1 cellular context compared by ENCODE assay signal in genomic region chr6:137033828-137034227, GRCh38.
TF ChIP-seq lines count a peak whose summit lies in the region.

No MANE protein-coding gene starts in this region.

TF ChIP-seq in GM23338, 12 proteins besides CTCF, POLR2A, EP300 and RAD21 (continued from another document):
- no peak for TF ChIP-seq ETS1 (IDR thresholded peaks at IDR 0.05)
- no peak for TF ChIP-seq POLR2AphosphoS5 (IDR thresholded peaks at IDR 0.05; ENCODE audit: low read depth)
- no peak for TF ChIP-seq ZNF114 (CRISPR knock-in tag; IDR thresholded peaks at IDR 0.05)
TF ChIP-seq in GM23338: peak in this region for 0.
